In the genomic region with DNA sequence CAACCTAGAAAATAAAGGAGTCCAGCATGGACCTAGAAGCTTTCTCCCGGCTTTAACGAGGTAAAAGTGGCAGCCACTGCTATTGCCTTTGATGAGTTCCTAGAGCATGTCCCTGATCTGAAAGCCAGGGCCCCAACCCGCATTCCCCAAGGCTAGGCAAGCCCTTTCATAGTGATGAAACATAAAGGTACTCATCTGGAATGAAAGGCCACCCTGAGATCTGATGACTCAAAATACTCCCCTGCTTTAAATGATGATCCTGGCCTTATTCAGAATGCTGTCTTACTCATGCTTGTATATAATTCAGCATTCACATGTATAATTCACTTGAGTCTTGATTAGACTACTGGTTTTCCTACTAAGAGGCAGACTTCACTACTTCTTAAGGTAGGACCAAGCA, we compare ENCODE assay signal across 9 cellular contexts. TPM values are rescaled to one million over a fixed set of nuclear protein-coding genes. Genes with fewer than 3 reads are reported as not detected.
DNase-seq lines count a peak whose midpoint lies in the region; ATAC-seq lines count a peak whose summit lies in the region.
"Had no signal": no experiment of that assay in that cellular context is flagged by ENCODE, and none has a peak within 500 bp of the region (broad histone marks: within the 10 kb centered on the region; RNA-seq: fewer than 3 reads in every experiment).

No MANE protein-coding gene starts in this region.

- no peaks in the 10 kb centered on the region for H3K27me3 ChIP-seq in HAP-1 (ENCODE audit: low read depth)

- H3K36me3 Mint-ChIP-seq in activated CD4-positive, alpha-beta T cell treated with anti-CD3 and anti-CD28 coated beads, Interleukin-2, amount 10 ng/mL, durations not matched to agents 7 days and 5 days (ENCODE audit: low read depth) = peaks cover 76% of the 10 kb centered on the region
- H3K36me3 Mint-ChIP-seq in activated T-cell treated with anti-CD3 and anti-CD28 coated beads, Interleukin-2, amount 50 U/mL, for 72 hours (ENCODE audit: insufficient read depth in 2 of 2) = peaks cover 31 to 50% of the 10 kb centered on the region in 2 donors
- peaks cover 71% of the 10 kb centered on the region for H3K36me3 Mint-ChIP-seq in stimulated activated naive CD8-positive, alpha-beta T cell treated with anti-CD3 and anti-CD28 coated beads, Interleukin-15, Interleukin-2, amounts not matched to agents 100 ng/mL and 50 ng/mL, for 24 hours (ENCODE audit: low read depth)

- peak; percentile 70 for DNase-seq in activated CD4-positive, alpha-beta T cell treated with anti-CD3 and anti-CD28 coated beads for 48 hours
- DNase-seq in activated CD4-positive, alpha-beta T cell treated with anti-CD3 and anti-CD28 coated beads, Interleukin-2, amount 10 ng/mL, durations not matched to agents 7 days and 5 days = no peak
- DNase-seq in activated T-cell treated with anti-CD3 and anti-CD28 coated beads, Interleukin-2, amount 50 U/mL, for 72 hours = peak; percentile 52 to 62
- peak; percentile 85 for DNase-seq in glomerular visceral epithelial cell (ENCODE audit: extremely low spot score)
- no peak for DNase-seq in HAP-1 (ENCODE audit: low spot score in 2 of 2)
- DNase-seq: activated CD8-positive, alpha-beta memory T cell treated with anti-CD3 and anti-CD28 coated beads, Interleukin-2, amount 50 U/mL, for 4 hours had no signal

- H3K36me3 ChIP-seq in HAP-1 (replicated peaks) = peaks cover 45% of the 10 kb centered on the region

- POLR2A ChIA-PET in activated CD4-positive, alpha-beta T cell treated with anti-CD3 and anti-CD28 coated beads, Interleukin-2, amount 10 ng/mL, durations not matched to agents 7 days and 5 days (lab: Charles Lee) = no interaction called here

- in situ Hi-C loops in HAP-1 (cut with MboI; ENCODE audit: low sequenced_read_pairs) = no loop called here

- no peak overlapping the region for H3K4me3 Mint-ChIP-seq in activated CD4-positive, alpha-beta T cell treated with anti-CD3 and anti-CD28 coated beads, Interleukin-2, amount 10 ng/mL, durations not matched to agents 7 days and 5 days
- H3K4me3 Mint-ChIP-seq in activated T-cell treated with anti-CD3 and anti-CD28 coated beads, Interleukin-2, amount 50 U/mL, for 72 hours = peak overlapping the region; percentile 24 to 39
- H3K4me3 Mint-ChIP-seq in stimulated activated naive CD8-positive, alpha-beta T cell treated with anti-CD3 and anti-CD28 coated beads, Interleukin-15, Interleukin-2, amounts not matched to agents 100 ng/mL and 50 ng/mL, for 24 hours = no peak overlapping the region

- no peaks in the 10 kb centered on the region for H3K9me3 ChIP-seq in HAP-1

- peak; percentile 72 to 74 for ATAC-seq in activated T-cell treated with anti-CD3 and anti-CD28 coated beads, Interleukin-2, amount 50 U/mL, for 72 hours (replicated peaks in 1 of 2)
- ATAC-seq in GM18868 (IDR thresholded peaks at IDR 0.05; ENCODE audit: unreplicated experiment) = no peak
- ATAC-seq in GM21528 (IDR thresholded peaks at IDR 0.05; ENCODE audit: low FRiP score, unreplicated experiment) = no peak

- H3K4me1 Mint-ChIP-seq in activated CD4-positive, alpha-beta T cell treated with anti-CD3 and anti-CD28 coated beads, Interleukin-2, amount 10 ng/mL, durations not matched to agents 7 days and 5 days = peaks cover 15% of the 10 kb centered on the region
- H3K4me1 Mint-ChIP-seq in activated T-cell treated with anti-CD3 and anti-CD28 coated beads, Interleukin-2, amount 50 U/mL, for 72 hours (ENCODE audit: low read depth) = peaks cover 50% of the 10 kb centered on the region
- H3K4me1 Mint-ChIP-seq in stimulated activated naive CD8-positive, alpha-beta T cell treated with anti-CD3 and anti-CD28 coated beads, Interleukin-15, Interleukin-2, amounts not matched to agents 100 ng/mL and 50 ng/mL, for 24 hours (ENCODE audit: low read depth) = peaks cover 48% of the 10 kb centered on the region

- no peak overlapping the region for H3K4me3 ChIP-seq in HAP-1

- no peak overlapping the region for H3K27ac Mint-ChIP-seq in activated CD4-positive, alpha-beta T cell treated with anti-CD3 and anti-CD28 coated beads, Interleukin-2, amount 10 ng/mL, durations not matched to agents 7 days and 5 days
- H3K27ac Mint-ChIP-seq in activated T-cell treated with anti-CD3 and anti-CD28 coated beads, Interleukin-2, amount 50 U/mL, for 72 hours = peak overlapping the region; percentile 98
- peak overlapping the region; percentile 89 for H3K27ac Mint-ChIP-seq in stimulated activated naive CD8-positive, alpha-beta T cell treated with anti-CD3 and anti-CD28 coated beads, Interleukin-15, Interleukin-2, amounts not matched to agents 100 ng/mL and 50 ng/mL, for 24 hours

- no peaks in the 10 kb centered on the region for H3K9me3 Mint-ChIP-seq in activated CD4-positive, alpha-beta T cell treated with anti-CD3 and anti-CD28 coated beads, Interleukin-2, amount 10 ng/mL, durations not matched to agents 7 days and 5 days
- no peaks in the 10 kb centered on the region for H3K9me3 Mint-ChIP-seq in activated T-cell treated with anti-CD3 and anti-CD28 coated beads, Interleukin-2, amount 50 U/mL, for 72 hours
- H3K9me3 Mint-ChIP-seq in stimulated activated naive CD8-positive, alpha-beta T cell treated with anti-CD3 and anti-CD28 coated beads, Interleukin-15, Interleukin-2, amounts not matched to agents 100 ng/mL and 50 ng/mL, for 24 hours = no peaks in the 10 kb centered on the region

- no peaks in the 10 kb centered on the region for H3K4me1 ChIP-seq in HAP-1

- no peaks in the 10 kb centered on the region for H3K27me3 Mint-ChIP-seq in activated CD4-positive, alpha-beta T cell treated with anti-CD3 and anti-CD28 coated beads, Interleukin-2, amount 10 ng/mL, durations not matched to agents 7 days and 5 days
- H3K27me3 Mint-ChIP-seq in activated T-cell treated with anti-CD3 and anti-CD28 coated beads, Interleukin-2, amount 50 U/mL, for 72 hours (ENCODE audit: low read depth) = no peaks in the 10 kb centered on the region
- no peaks in the 10 kb centered on the region for H3K27me3 Mint-ChIP-seq in stimulated activated naive CD8-positive, alpha-beta T cell treated with anti-CD3 and anti-CD28 coated beads, Interleukin-15, Interleukin-2, amounts not matched to agents 100 ng/mL and 50 ng/mL, for 24 hours

- CTCF ChIA-PET in activated CD4-positive, alpha-beta T cell treated with anti-CD3 and anti-CD28 coated beads, Interleukin-2, amount 10 ng/mL, durations not matched to agents 7 days and 5 days (lab: Charles Lee) = no interaction called here

RNA-seq across cellular contexts. Expression of a gene that starts 21.3 kb away (rescaled TPM):
- total RNA-seq in activated CD4-positive, alpha-beta T cell treated with anti-CD3 and anti-CD28 coated beads, Interleukin-2, amount 10 ng/mL, durations not matched to agents 7 days and 5 days = 10 to 100 TPM; 17.1 to 19.5 TPM
- total RNA-seq in activated T-cell treated with anti-CD3 and anti-CD28 coated beads, Interleukin-2, amount 50 U/mL, for 72 hours = 10 to 100 TPM; 15.9 to 21.0 TPM

RNA-seq across cellular contexts. Expression of a gene that starts 24.9 kb away (rescaled TPM):
- 10 to 100 TPM; 82.2 to 98.4 TPM for total RNA-seq in activated CD4-positive, alpha-beta T cell treated with anti-CD3 and anti-CD28 coated beads, Interleukin-2, amount 10 ng/mL, durations not matched to agents 7 days and 5 days
- total RNA-seq in activated T-cell treated with anti-CD3 and anti-CD28 coated beads, Interleukin-2, amount 50 U/mL, for 72 hours = 10 to 100 TPM; 85.6 to 100.0 TPM

Comparison
In these comparisons a context has a peak if more than half of its experiments do, and no peak if none do; other contexts are left out.
1. DNase-seq: peak in activated CD4-positive, alpha-beta T cell treated with anti-CD3 and anti-CD28 coated beads for 48 hours (single experiment), activated T-cell treated with anti-CD3 and anti-CD28 coated beads, Interleukin-2, amount 50 U/mL, for 72 hours (2 of 2) and glomerular visceral epithelial cell (single experiment); none in activated CD4-positive, alpha-beta T cell treated with anti-CD3 and anti-CD28 coated beads, Interleukin-2, amount 10 ng/mL, durations not matched to agents 7 days and 5 days (single experiment) and HAP-1 (0 of 2).
2. H3K4me3 Mint-ChIP-seq: peak in activated T-cell treated with anti-CD3 and anti-CD28 coated beads, Interleukin-2, amount 50 U/mL, for 72 hours (2 of 2); none in activated CD4-positive, alpha-beta T cell treated with anti-CD3 and anti-CD28 coated beads, Interleukin-2, amount 10 ng/mL, durations not matched to agents 7 days and 5 days (single experiment) and stimulated activated naive CD8-positive, alpha-beta T cell treated with anti-CD3 and anti-CD28 coated beads, Interleukin-15, Interleukin-2, amounts not matched to agents 100 ng/mL and 50 ng/mL, for 24 hours (single experiment).
3. ATAC-seq: peak in activated T-cell treated with anti-CD3 and anti-CD28 coated beads, Interleukin-2, amount 50 U/mL, for 72 hours (2 of 2); none in GM18868 (single experiment) and GM21528 (single experiment).